In the genomic region with DNA sequence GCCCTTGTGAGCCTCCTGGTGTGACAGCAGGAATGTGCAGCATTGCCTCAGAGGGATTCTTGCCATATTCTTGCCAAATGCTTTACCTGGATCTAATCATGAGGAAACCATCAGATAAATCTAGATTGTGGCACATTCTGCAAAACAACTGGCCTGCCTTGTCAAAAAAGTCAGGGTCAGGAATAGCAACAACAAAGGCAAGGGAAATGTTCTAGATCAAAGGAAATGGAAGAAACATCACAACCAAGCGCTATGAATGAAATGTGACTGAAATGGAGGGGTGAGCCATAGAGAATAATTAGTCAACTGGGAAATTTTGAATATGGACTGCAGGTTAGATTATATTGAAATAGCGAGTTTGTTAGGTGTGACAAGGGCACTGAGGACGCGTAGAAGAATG, we compare ENCODE assay signal across 33 cellular contexts.
DNase-seq lines count a peak whose midpoint lies in the region; ATAC-seq and TF ChIP-seq lines count a peak whose summit lies in the region.
"Had no signal": no experiment of that assay in that cellular context is flagged by ENCODE, and none has a peak within 500 bp of the region (broad histone marks: within the 10 kb centered on the region; RNA-seq: fewer than 3 reads in every experiment).

No MANE protein-coding gene starts in this region.

- no peak overlapping the region for H2BK120ac ChIP-seq in mesendoderm (ENCODE audit: low read depth, low read length)
- H2BK120ac ChIP-seq in trophoblast cell (ENCODE audit: insufficient read depth, low read length, poor library complexity) = no peak overlapping the region

- H3K56ac ChIP-seq in mesendoderm (ENCODE audit: low read length) = no peak overlapping the region

- no peaks in the 10 kb centered on the region for H3K4me1 Mint-ChIP-seq in type B pancreatic cell (ENCODE audit: unreplicated experiment)
- H3K4me1 Mint-ChIP-seq: B cell; CD14-positive monocyte; CD4-positive, alpha-beta memory T cell; CD4-positive, CD25-positive, alpha-beta regulatory T cell; CD8-positive, alpha-beta memory T cell had no signal

- H2AFZ ChIP-seq in trophoblast cell (ENCODE audit: insufficient read depth, low read length, poor library complexity) = no peak overlapping the region
- H2AFZ ChIP-seq in smooth muscle cell (ENCODE audit: low read depth) = no peak overlapping the region

- H3F3A ChIP-seq in smooth muscle cell (ENCODE audit: low read depth) = no peaks in the 10 kb centered on the region

- H3K9me3 Mint-ChIP-seq in type B pancreatic cell = no peaks in the 10 kb centered on the region
- H3K9me3 Mint-ChIP-seq: CD4-positive, alpha-beta T cell; CD8-positive, alpha-beta T cell had no signal

- H3K14ac ChIP-seq in trophoblast cell (ENCODE audit: low read length) = no peak overlapping the region

- H2BK5ac ChIP-seq in mesendoderm (ENCODE audit: low read length) (no peak overlapping the region), trophoblast cell (ENCODE audit: low read depth, low read length, poor library complexity) (no peak overlapping the region)

- H2AK5ac ChIP-seq in mesendoderm (ENCODE audit: low read length) = no peak overlapping the region
- no peak overlapping the region for H2AK5ac ChIP-seq in trophoblast cell (ENCODE audit: low read length)

- H3K23ac ChIP-seq in mesendoderm (ENCODE audit: low read length) = no peak overlapping the region
- H3K23ac ChIP-seq in trophoblast cell (ENCODE audit: low read length) = no peak overlapping the region

- no peak for TF ChIP-seq CTCF in type B pancreatic cell (conservative IDR thresholded peaks at IDR 0.05)
- TF ChIP-seq CTCF in smooth muscle cell (IDR thresholded peaks at IDR 0.05; ENCODE audit: borderline replicate concordance, insufficient read depth, poor library complexity, severe bottlenecking) = no peak

- H3K79me1 ChIP-seq in mesendoderm (ENCODE audit: low read length) (no peaks in the 10 kb centered on the region), trophoblast cell (ENCODE audit: low read length) (no peaks in the 10 kb centered on the region)

- H3K4me1 ChIP-seq in mesendoderm (ENCODE audit: control insufficient read depth, low read depth, low read length) = no peaks in the 10 kb centered on the region
- H3K4me1 ChIP-seq in trophoblast cell (ENCODE audit: control insufficient read depth in 1 of 2, insufficient read depth in 2 of 2, low read length in 2 of 2) = no peaks in the 10 kb centered on the region
- no peaks in the 10 kb centered on the region for H3K4me1 ChIP-seq in smooth muscle cell (ENCODE audit: low read depth)
- H3K4me1 ChIP-seq: BE2C; BLaER1; BLaER1 treated with 17β-estradiol and CSF1 and Interleukin-3, amounts not matched to agents 10 nM and 100 nM had no signal

- ATAC-seq in GM21576 (IDR thresholded peaks at IDR 0.05; ENCODE audit: unreplicated experiment) = no peak
- ATAC-seq: A549; CD8-positive, alpha-beta T cell had no signal

- no peak overlapping the region for H4K91ac ChIP-seq in trophoblast cell (ENCODE audit: low read depth, low read length)

- H3K79me2 ChIP-seq in mesendoderm (ENCODE audit: control insufficient read depth, insufficient read depth, low read length) (no peaks in the 10 kb centered on the region), trophoblast cell (ENCODE audit: control insufficient read depth, insufficient read depth, low read length, poor library complexity) (no peaks in the 10 kb centered on the region), smooth muscle cell (ENCODE audit: low read depth) (no peaks in the 10 kb centered on the region)

- H3K36me3 Mint-ChIP-seq in type B pancreatic cell = no peaks in the 10 kb centered on the region
- H3K36me3 Mint-ChIP-seq: CD14-positive monocyte; CD4-positive, alpha-beta memory T cell; CD4-positive, CD25-positive, alpha-beta regulatory T cell; CD8-positive, alpha-beta memory T cell; CD8-positive, alpha-beta T cell had no signal

- H3K9ac ChIP-seq in mesendoderm (ENCODE audit: low read length) = no peak overlapping the region
- no peak overlapping the region for H3K9ac ChIP-seq in trophoblast cell (ENCODE audit: low read length)
- no peak overlapping the region for H3K9ac ChIP-seq in smooth muscle cell (ENCODE audit: low read depth)
- H3K9ac ChIP-seq: BLaER1; BLaER1 treated with 17β-estradiol and CSF1 and Interleukin-3, amounts not matched to agents 10 nM and 100 nM had no signal

- H3K27me3 Mint-ChIP-seq in type B pancreatic cell = no peaks in the 10 kb centered on the region
- H3K27me3 Mint-ChIP-seq: CD4-positive, CD25-positive, alpha-beta regulatory T cell had no signal

- H2BK15ac ChIP-seq in mesendoderm (replicated peaks; ENCODE audit: low read depth) = no peak overlapping the region

- no peaks in the 10 kb centered on the region for H4K20me1 ChIP-seq in smooth muscle cell (ENCODE audit: low read depth)
- H4K20me1 ChIP-seq: BLaER1; BLaER1 treated with 17β-estradiol and CSF1 and Interleukin-3, amounts not matched to agents 10 nM and 100 nM had no signal

- H2BK12ac ChIP-seq in trophoblast cell (ENCODE audit: low read length) = no peak overlapping the region

- H3K27ac Mint-ChIP-seq in type B pancreatic cell = peak overlapping the region; percentile 43
- H3K27ac Mint-ChIP-seq: B cell; CD14-positive monocyte; CD4-positive, alpha-beta memory T cell; CD4-positive, alpha-beta T cell; CD4-positive, CD25-positive, alpha-beta regulatory T cell; CD8-positive, alpha-beta memory T cell; CD8-positive, alpha-beta T cell had no signal

- H3K4ac ChIP-seq in mesendoderm (ENCODE audit: low read depth, low read length) (no peak overlapping the region), trophoblast cell (ENCODE audit: low read depth, low read length) (no peak overlapping the region)

- H3K18ac ChIP-seq in mesendoderm (ENCODE audit: low read length) = no peak overlapping the region
- H3K18ac ChIP-seq in trophoblast cell (ENCODE audit: low read length) = no peak overlapping the region

- H3K4me2 ChIP-seq in mesendoderm (ENCODE audit: low read length) (no peak overlapping the region), trophoblast cell (ENCODE audit: low read length) (no peak overlapping the region), smooth muscle cell (no peak overlapping the region)
- H3K4me2 ChIP-seq: A549; BLaER1; BLaER1 treated with 17β-estradiol and CSF1 and Interleukin-3, amounts not matched to agents 10 nM and 100 nM had no signal

- H3K27ac ChIP-seq in mesendoderm (ENCODE audit: low read depth, low read length) (no peak overlapping the region), trophoblast cell (ENCODE audit: low read depth, low read length) (no peak overlapping the region), smooth muscle cell (ENCODE audit: low read depth) (no peak overlapping the region)
- H3K27ac ChIP-seq: 22Rv1; A549; BLaER1; BLaER1 treated with 17β-estradiol and CSF1 and Interleukin-3, amounts not matched to agents 10 nM and 100 nM; C4-2B had no signal

- H3K4me3 Mint-ChIP-seq in type B pancreatic cell = peak overlapping the region; percentile 4
- H3K4me3 Mint-ChIP-seq: B cell; CD14-positive monocyte; CD4-positive, alpha-beta memory T cell; CD4-positive, alpha-beta T cell; CD4-positive, CD25-positive, alpha-beta regulatory T cell; CD8-positive, alpha-beta memory T cell; CD8-positive, alpha-beta T cell had no signal

- H4K8ac ChIP-seq in mesendoderm (ENCODE audit: low read depth, low read length) = no peak overlapping the region
- H4K8ac ChIP-seq in trophoblast cell (ENCODE audit: low read depth, low read length) = no peak overlapping the region

- H4K12ac ChIP-seq in trophoblast cell (ENCODE audit: low read depth, low read length) = no peak overlapping the region

- H3K4me3 ChIP-seq in mesendoderm (ENCODE audit: low read length) (no peak overlapping the region), trophoblast cell (ENCODE audit: low read depth, low read length) (no peak overlapping the region), smooth muscle cell (no peak overlapping the region)
- H3K4me3 ChIP-seq: A549; BLaER1; BLaER1 treated with 17β-estradiol and CSF1 and Interleukin-3, amounts not matched to agents 10 nM and 100 nM had no signal

- H3K9me3 ChIP-seq in trophoblast cell (ENCODE audit: insufficient read depth, low read depth, low read length) (no peaks in the 10 kb centered on the region), smooth muscle cell (replicated peaks; ENCODE audit: low read depth) (no peaks in the 10 kb centered on the region)
- H3K9me3 ChIP-seq: A549; BE2C; BLaER1; BLaER1 treated with 17β-estradiol and CSF1 and Interleukin-3, amounts not matched to agents 10 nM and 100 nM; Caco-2 had no signal

- 100% methylated on average over 1 of the region's 4 CpGs for WGBS in mesendoderm (ENCODE audit: extremely low coverage, insufficient coverage, low lambda C conversion rate)
- 100% methylated on average over 1 of the region's 4 CpGs for WGBS in trophoblast cell (ENCODE audit: extremely low coverage, insufficient coverage, insufficient read length)
- 93% methylated on average over 4 of the region's 4 CpGs for WGBS in smooth muscle cell (ENCODE audit: low lambda C conversion rate)

- H3K36me3 ChIP-seq in mesendoderm (ENCODE audit: control insufficient read depth, insufficient read depth, low read length) = no peaks in the 10 kb centered on the region
- H3K36me3 ChIP-seq in trophoblast cell (ENCODE audit: control insufficient read depth in 1 of 2, insufficient read depth in 2 of 2, low read length in 2 of 2) = no peaks in the 10 kb centered on the region
- H3K36me3 ChIP-seq in smooth muscle cell (ENCODE audit: low read depth) = no peaks in the 10 kb centered on the region
- H3K36me3 ChIP-seq: BE2C; BLaER1; BLaER1 treated with 17β-estradiol and CSF1 and Interleukin-3, amounts not matched to agents 10 nM and 100 nM had no signal

- H3K27me3 ChIP-seq in mesendoderm (ENCODE audit: insufficient read depth, low read length, poor library complexity) (no peaks in the 10 kb centered on the region), trophoblast cell (ENCODE audit: insufficient read depth, low read length) (no peaks in the 10 kb centered on the region), smooth muscle cell (ENCODE audit: low read depth) (no peaks in the 10 kb centered on the region)
- H3K27me3 ChIP-seq: BE2C; BLaER1; BLaER1 treated with 17β-estradiol and CSF1 and Interleukin-3, amounts not matched to agents 10 nM and 100 nM had no signal

- peak; percentile 22 for DNase-seq in mesendoderm
- DNase-seq in trophoblast cell = peak; percentile 84 to 92
- DNase-seq in type B pancreatic cell (ENCODE audit: extremely low spot score, unreplicated experiment) = no peak
- no peak for DNase-seq in smooth muscle cell (lab: John Stamatoyannopoulos, UW; ENCODE audit: unreplicated experiment)
- no peak for DNase-seq in NCI-H146 (lab: John Stamatoyannopoulos, UW)
- DNase-seq: 8988T; ACHN; AML-193; BE2C; C1 segment of cervical spinal cord; Caco-2; Calu3; CD4-positive, alpha-beta memory T cell; CD4-positive, alpha-beta T cell; CD4-positive, CD25-positive, alpha-beta regulatory T cell; CD8-positive, alpha-beta memory T cell; CD8-positive, alpha-beta T cell; COR-L47; DMS 273 treated with DMSO at 0.1 percent for 48 hours; DMS153; DMS53; DMS79; DMS79 treated with DMSO at 0.1 percent for 48 hours; DND-41; EL had no signal

- H4K5ac ChIP-seq in mesendoderm (ENCODE audit: low read length) = no peak overlapping the region

Comparison
In these comparisons a context has a peak if more than half of its experiments do, and no peak if none do; other contexts are left out.
1. DNase-seq: peak in mesendoderm (single experiment) and trophoblast cell (2 of 2); none in type B pancreatic cell (single experiment), smooth muscle cell (single experiment) and NCI-H146 (single experiment).